Comparison of ENCODE assay signal across 12 cellular contexts in the genomic region with DNA sequence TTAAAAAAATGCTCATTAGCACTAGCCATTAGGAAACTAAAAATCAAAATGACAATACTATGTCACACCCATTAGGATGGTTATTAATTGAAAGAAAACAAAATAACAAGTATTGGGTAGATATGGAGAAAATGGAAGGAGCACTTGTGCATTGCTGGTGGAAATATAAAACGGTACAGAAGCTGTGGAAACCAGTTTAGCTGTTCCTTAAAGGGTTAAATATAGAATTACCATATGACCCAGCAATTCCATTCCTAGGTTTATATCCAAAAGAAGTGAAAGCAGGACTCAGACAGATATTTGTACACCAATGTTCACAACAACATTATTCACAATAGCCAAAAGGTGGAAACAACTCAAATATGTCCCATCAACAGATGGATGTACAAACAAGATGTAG. TPM values are rescaled to one million over a fixed set of nuclear protein-coding genes. Genes with fewer than 3 reads are reported as not detected.
"Had no signal": no experiment of that assay in that cellular context is flagged by ENCODE, and none has a peak within 500 bp of the region (broad histone marks: within the 10 kb centered on the region; RNA-seq: fewer than 3 reads in every experiment).

No MANE protein-coding gene starts in this region.

RNA-seq across cellular contexts. Expression of gene CHCT1, which starts 44.1 kb away (rescaled TPM):
- total RNA-seq: activated naive CD8-positive, alpha-beta T cell treated with anti-CD3 and anti-CD28 coated beads, Interleukin-2, amount 10 ng/mL, durations not matched to agents 7 days and 5 days; activated T-helper 1 cell treated with anti-CD3 and anti-CD28 coated beads, Interleukin-12 subunit alpha, Interleukin-12 subunit beta, Interleukin-2, Interleukin-4 antibody, amounts not matched to agents 30 ng/mL and 10 ng/mL and 1 ng/mL, durations not matched to agents 14 hours and 24 hours and 36 hours; activated T-helper 17 cell treated with anti-CD3 and anti-CD28 coated beads, Interleukin-2, amount 50 U/mL, for 72 hours; aorta; ascending aorta; astrocyte; body of pancreas; bronchial epithelial cell; cardiac muscle cell; cardiac septum; cerebellum; chondrocyte had no signal
- polyA plus RNA-seq: aorta, cardiac muscle cell had no signal
